1 cellular context compared by ENCODE assay signal in the genomic region with DNA sequence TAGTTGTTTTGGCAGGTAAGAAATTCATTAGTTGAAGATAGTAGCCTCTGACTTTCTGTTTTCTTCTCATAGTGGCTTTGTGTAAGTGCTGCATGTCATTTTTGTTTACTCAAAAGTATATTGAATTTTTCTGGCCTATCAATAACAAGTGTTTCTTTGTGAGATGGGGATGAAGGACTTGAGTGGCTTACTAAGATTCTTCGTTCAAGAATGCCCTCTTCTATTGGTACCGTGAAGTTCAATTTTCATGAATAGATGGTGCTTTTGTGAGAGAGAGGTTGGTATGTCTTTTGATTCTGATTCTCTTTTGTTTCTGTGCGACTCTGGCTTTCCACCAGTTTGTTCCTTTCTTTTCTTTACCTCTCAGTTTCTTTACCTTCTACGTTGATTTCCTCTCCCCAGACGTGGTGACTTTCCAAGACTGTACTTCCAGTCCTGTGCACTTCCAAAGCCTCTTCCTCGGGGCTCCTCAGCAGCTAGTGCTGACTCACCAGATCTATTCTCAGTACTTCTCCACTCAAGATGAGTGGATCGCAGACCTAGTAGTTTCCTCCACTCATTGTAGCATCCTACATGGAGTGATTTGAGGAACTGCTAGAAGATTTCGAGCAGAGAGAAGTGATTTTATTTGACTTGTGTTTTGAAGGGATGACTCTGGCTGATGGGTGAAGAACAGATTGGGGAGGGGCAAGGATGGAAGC.
TF ChIP-seq lines count a peak whose summit lies in the region.

No MANE protein-coding gene starts in this region.

TF ChIP-seq in GM23338, 12 proteins besides CTCF, POLR2A, EP300 and RAD21 (continued from another document):
- TF ChIP-seq, protein P1, sequence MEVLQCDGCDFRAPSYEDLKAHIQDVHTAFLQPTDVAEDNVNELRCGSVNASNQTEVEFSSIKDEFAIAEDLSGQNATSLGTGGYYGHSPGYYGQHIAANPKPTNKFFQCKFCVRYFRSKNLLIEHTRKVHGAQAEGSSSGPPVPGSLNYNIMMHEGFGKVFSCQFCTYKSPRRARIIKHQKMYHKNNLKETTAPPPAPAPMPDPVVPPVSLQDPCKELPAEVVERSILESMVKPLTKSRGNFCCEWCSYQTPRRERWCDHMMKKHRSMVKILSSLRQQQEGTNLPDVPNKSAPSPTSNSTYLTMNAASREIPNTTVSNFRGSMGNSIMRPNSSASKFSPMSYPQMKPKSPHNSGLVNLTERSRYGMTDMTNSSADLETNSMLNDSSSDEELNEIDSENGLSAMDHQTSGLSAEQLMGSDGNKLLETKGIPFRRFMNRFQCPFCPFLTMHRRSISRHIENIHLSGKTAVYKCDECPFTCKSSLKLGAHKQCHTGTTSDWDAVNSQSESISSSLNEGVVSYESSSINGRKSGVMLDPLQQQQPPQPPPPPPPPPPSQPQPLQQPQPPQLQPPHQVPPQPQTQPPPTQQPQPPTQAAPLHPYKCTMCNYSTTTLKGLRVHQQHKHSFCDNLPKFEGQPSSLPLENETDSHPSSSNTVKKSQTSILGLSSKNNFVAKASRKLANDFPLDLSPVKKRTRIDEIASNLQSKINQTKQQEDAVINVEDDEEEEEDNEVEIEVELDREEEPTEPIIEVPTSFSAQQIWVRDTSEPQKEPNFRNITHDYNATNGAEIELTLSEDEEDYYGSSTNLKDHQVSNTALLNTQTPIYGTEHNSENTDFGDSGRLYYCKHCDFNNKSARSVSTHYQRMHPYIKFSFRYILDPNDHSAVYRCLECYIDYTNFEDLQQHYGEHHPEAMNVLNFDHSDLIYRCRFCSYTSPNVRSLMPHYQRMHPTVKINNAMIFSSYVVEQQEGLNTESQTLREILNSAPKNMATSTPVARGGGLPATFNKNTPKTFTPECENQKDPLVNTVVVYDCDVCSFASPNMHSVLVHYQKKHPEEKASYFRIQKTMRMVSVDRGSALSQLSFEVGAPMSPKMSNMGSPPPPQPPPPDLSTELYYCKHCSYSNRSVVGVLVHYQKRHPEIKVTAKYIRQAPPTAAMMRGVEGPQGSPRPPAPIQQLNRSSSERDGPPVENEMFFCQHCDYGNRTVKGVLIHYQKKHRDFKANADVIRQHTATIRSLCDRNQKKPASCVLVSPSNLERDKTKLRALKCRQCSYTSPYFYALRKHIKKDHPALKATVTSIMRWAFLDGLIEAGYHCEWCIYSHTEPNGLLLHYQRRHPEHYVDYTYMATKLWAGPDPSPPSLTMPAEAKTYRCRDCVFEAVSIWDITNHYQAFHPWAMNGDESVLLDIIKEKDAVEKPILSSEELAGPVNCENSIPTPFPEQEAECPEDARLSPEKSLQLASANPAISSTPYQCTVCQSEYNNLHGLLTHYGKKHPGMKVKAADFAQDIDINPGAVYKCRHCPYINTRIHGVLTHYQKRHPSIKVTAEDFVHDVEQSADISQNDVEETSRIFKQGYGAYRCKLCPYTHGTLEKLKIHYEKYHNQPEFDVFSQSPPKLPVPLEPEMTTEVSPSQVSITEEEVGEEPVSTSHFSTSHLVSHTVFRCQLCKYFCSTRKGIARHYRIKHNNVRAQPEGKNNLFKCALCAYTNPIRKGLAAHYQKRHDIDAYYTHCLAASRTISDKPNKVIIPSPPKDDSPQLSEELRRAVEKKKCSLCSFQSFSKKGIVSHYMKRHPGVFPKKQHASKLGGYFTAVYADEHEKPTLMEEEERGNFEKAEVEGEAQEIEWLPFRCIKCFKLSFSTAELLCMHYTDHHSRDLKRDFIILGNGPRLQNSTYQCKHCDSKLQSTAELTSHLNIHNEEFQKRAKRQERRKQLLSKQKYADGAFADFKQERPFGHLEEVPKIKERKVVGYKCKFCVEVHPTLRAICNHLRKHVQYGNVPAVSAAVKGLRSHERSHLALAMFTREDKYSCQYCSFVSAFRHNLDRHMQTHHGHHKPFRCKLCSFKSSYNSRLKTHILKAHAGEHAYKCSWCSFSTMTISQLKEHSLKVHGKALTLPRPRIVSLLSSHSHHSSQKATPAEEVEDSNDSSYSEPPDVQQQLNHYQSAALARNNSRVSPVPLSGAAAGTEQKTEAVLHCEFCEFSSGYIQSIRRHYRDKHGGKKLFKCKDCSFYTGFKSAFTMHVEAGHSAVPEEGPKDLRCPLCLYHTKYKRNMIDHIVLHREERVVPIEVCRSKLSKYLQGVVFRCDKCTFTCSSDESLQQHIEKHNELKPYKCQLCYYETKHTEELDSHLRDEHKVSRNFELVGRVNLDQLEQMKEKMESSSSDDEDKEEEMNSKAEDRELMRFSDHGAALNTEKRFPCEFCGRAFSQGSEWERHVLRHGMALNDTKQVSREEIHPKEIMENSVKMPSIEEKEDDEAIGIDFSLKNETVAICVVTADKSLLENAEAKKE (CRISPR knock-in tag; IDR thresholded peaks at IDR 0.05): no peak
